21 cellular contexts compared by ENCODE assay signal in genomic region chr19:11612816-11613511, GRCh38. TPM values are rescaled to one million over a fixed set of nuclear protein-coding genes. Genes with fewer than 3 reads are reported as not detected.
A peak's percentile ranks its signal among the peaks of the same experiment; 100 is the strongest.
DNase-seq lines count a peak whose midpoint lies in the region; ATAC-seq, FAIRE-seq and TF ChIP-seq lines count a peak whose summit lies in the region.
"Had no signal": no experiment of that assay in that cellular context is flagged by ENCODE, and none has a peak within 500 bp of the region (broad histone marks: within the 10 kb centered on the region; RNA-seq: fewer than 3 reads in every experiment).

No MANE protein-coding gene starts in this region.

- no peak for TF ChIP-seq EP300 in K562 (IDR thresholded peaks at IDR 0.05; ENCODE audit: low read length)

- peaks cover 17% of the 10 kb centered on the region for H3K9me3 Mint-ChIP-seq in activated naive CD8-positive, alpha-beta T cell treated with anti-CD3 and anti-CD28 coated beads for 36 hours
- peaks cover 15% of the 10 kb centered on the region for H3K9me3 Mint-ChIP-seq in activated naive CD8-positive, alpha-beta T cell treated with anti-CD3 and anti-CD28 coated beads, Interleukin-2, amount 50 U/mL, for 24 hours
- peaks cover 13% of the 10 kb centered on the region for H3K9me3 Mint-ChIP-seq in stimulated activated memory B cell treated with anti-CD40 and anti-IgM and Interleukin-4, amounts not matched to agents 10 μg/mL and 1 μg/mL and 100 μg/mL, for 72 hours

- ATAC-seq in activated naive CD8-positive, alpha-beta T cell treated with anti-CD3 and anti-CD28 coated beads, Interleukin-2, amount 50 U/mL, for 24 hours = no peak
- ATAC-seq in K562 = no peak
- no peak for ATAC-seq in stimulated activated memory B cell treated with anti-CD40 and anti-IgM and Interleukin-4, amounts not matched to agents 10 μg/mL and 1 μg/mL and 100 μg/mL, for 72 hours
- ATAC-seq: effector memory CD8-positive, alpha-beta T cell; natural killer cell; T-cell had no signal

- H3K36me3 Mint-ChIP-seq in activated naive CD8-positive, alpha-beta T cell treated with anti-CD3 and anti-CD28 coated beads for 36 hours = peaks cover 41% of the 10 kb centered on the region
- peaks cover 46% of the 10 kb centered on the region for H3K36me3 Mint-ChIP-seq in activated naive CD8-positive, alpha-beta T cell treated with anti-CD3 and anti-CD28 coated beads, Interleukin-2, amount 50 U/mL, for 24 hours (ENCODE audit: low read depth)
- peaks cover 60% of the 10 kb centered on the region for H3K36me3 Mint-ChIP-seq in stimulated activated memory B cell treated with anti-CD40 and anti-IgM and Interleukin-4, amounts not matched to agents 10 μg/mL and 1 μg/mL and 100 μg/mL, for 72 hours

- no peak for TF ChIP-seq POLR2A in K562 (conservative IDR thresholded peaks at IDR 0.05)

- H3K27me3 ChIP-seq in Loucy (ENCODE audit: insufficient read depth, low read length, poor library complexity, severe bottlenecking) (no peaks in the 10 kb centered on the region), K562 (ENCODE audit: control insufficient read depth in 2 of 2, insufficient read depth in 2 of 2, low read length in 2 of 2) (no peaks in the 10 kb centered on the region)
- H3K27me3 ChIP-seq: tibial artery had no signal

- no peaks in the 10 kb centered on the region for H3K27me3 Mint-ChIP-seq in activated naive CD8-positive, alpha-beta T cell treated with anti-CD3 and anti-CD28 coated beads for 36 hours
- H3K27me3 Mint-ChIP-seq in activated naive CD8-positive, alpha-beta T cell treated with anti-CD3 and anti-CD28 coated beads, Interleukin-2, amount 50 U/mL, for 24 hours = no peaks in the 10 kb centered on the region
- no peaks in the 10 kb centered on the region for H3K27me3 Mint-ChIP-seq in stimulated activated memory B cell treated with anti-CD40 and anti-IgM and Interleukin-4, amounts not matched to agents 10 μg/mL and 1 μg/mL and 100 μg/mL, for 72 hours
- H3K27me3 Mint-ChIP-seq: effector memory CD8-positive, alpha-beta T cell; T-cell had no signal

- H3F3A ChIP-seq in Loucy (ENCODE audit: low read depth) = no peaks in the 10 kb centered on the region

- TF ChIP-seq CTCF in Loucy (conservative IDR thresholded peaks at IDR 0.05; ENCODE audit: low read length) (peak; percentile 40), K562 (IDR thresholded peaks at IDR 0.05 in 2 of 3, conservative IDR thresholded peaks at IDR 0.05 in 1 of 3; ENCODE audit: insufficient read depth in 2 of 3, low read depth in 1 of 3, low read length in 3 of 3) (no peak)

- DNase-seq in activated naive CD8-positive, alpha-beta T cell treated with anti-CD3 and anti-CD28 coated beads for 36 hours = no peak
- no peak for DNase-seq in activated naive CD8-positive, alpha-beta T cell treated with anti-CD3 and anti-CD28 coated beads, Interleukin-2, amount 50 U/mL, for 24 hours
- DNase-seq in K562 (ENCODE audit: extremely low read depth in 1 of 4, low spot score in 3 of 4) = no peak
- no peak for DNase-seq in NCI-H146 treated with DMSO at 0.1 percent for 48 hours (lab: John Stamatoyannopoulos, UW; ENCODE audit: unreplicated experiment)
- no peak for DNase-seq in medulla oblongata (ENCODE audit: extremely low spot score)
- no peak for DNase-seq in UCSD-AML1 (lab: John Stamatoyannopoulos, UW; ENCODE audit: unreplicated experiment)
- DNase-seq: ACHN; activated CD8-positive, alpha-beta memory T cell treated with anti-CD3 and anti-CD28 coated beads for 24 hours; activated T-cell treated with anti-CD3 and anti-CD28 coated beads, Interleukin-2, amount 50 U/mL, for 48 hours; effector memory CD8-positive, alpha-beta T cell; natural killer cell; NCI-H1694; NCI-H2171 treated with DMSO at 0.1 percent for 48 hours; NCI-H69; SHP77; T-cell; tibial artery had no signal

- no peak overlapping the region for H3K4me3 ChIP-seq in Loucy (ENCODE audit: low read length, poor library complexity, severe bottlenecking)
- H3K4me3 ChIP-seq in K562 = no peak overlapping the region
- H3K4me3 ChIP-seq: tibial artery had no signal

- H3K27ac ChIP-seq in K562 (ENCODE audit: extremely low read depth, low read depth, low read length) = no peak overlapping the region
- H3K27ac ChIP-seq: BLaER1 treated with 17β-estradiol and CSF1 and Interleukin-3, amounts not matched to agents 10 nM and 100 nM; parathyroid adenoma; tibial artery had no signal

- no peaks in the 10 kb centered on the region for H3K9me2 ChIP-seq in Loucy (replicated peaks; ENCODE audit: low read depth, low read length)

- peaks cover 7% of the 10 kb centered on the region for H3K4me1 Mint-ChIP-seq in activated naive CD8-positive, alpha-beta T cell treated with anti-CD3 and anti-CD28 coated beads for 36 hours
- H3K4me1 Mint-ChIP-seq in activated naive CD8-positive, alpha-beta T cell treated with anti-CD3 and anti-CD28 coated beads, Interleukin-2, amount 50 U/mL, for 24 hours = peaks cover 3% of the 10 kb centered on the region
- H3K4me1 Mint-ChIP-seq in stimulated activated memory B cell treated with anti-CD40 and anti-IgM and Interleukin-4, amounts not matched to agents 10 μg/mL and 1 μg/mL and 100 μg/mL, for 72 hours = peaks cover 6% of the 10 kb centered on the region

- no TSS peak for BruUV-seq in K562 (replicated peaks; lab: Mats Ljungman, UMichigan)

- H3K4me2 ChIP-seq in Loucy (ENCODE audit: low read depth, low read length, poor library complexity, severe bottlenecking) = peak overlapping the region; percentile 14
- no peak overlapping the region for H3K4me2 ChIP-seq in K562 (ENCODE audit: insufficient read depth, low read length)
- H3K4me2 ChIP-seq: BLaER1 treated with 17β-estradiol and CSF1 and Interleukin-3, amounts not matched to agents 10 nM and 100 nM had no signal

- in situ Hi-C loops in K562 (cut with MboI) = no loop called here

- peak overlapping the region; percentile 80 for H3K27ac Mint-ChIP-seq in activated naive CD8-positive, alpha-beta T cell treated with anti-CD3 and anti-CD28 coated beads for 36 hours
- H3K27ac Mint-ChIP-seq in activated naive CD8-positive, alpha-beta T cell treated with anti-CD3 and anti-CD28 coated beads, Interleukin-2, amount 50 U/mL, for 24 hours = no peak overlapping the region
- peak overlapping the region; percentile 60 for H3K27ac Mint-ChIP-seq in stimulated activated memory B cell treated with anti-CD40 and anti-IgM and Interleukin-4, amounts not matched to agents 10 μg/mL and 1 μg/mL and 100 μg/mL, for 72 hours
- H3K27ac Mint-ChIP-seq: effector memory CD8-positive, alpha-beta T cell; T-cell had no signal

- 94% methylated on average over 4 of the region's 5 CpGs for WGBS in K562 (ENCODE audit: insufficient coverage, low coverage, missing lambda C conversion rate)

- no peaks in the 10 kb centered on the region for H3K4me1 ChIP-seq in Loucy (ENCODE audit: insufficient read depth, low read length, poor library complexity, severe bottlenecking)
- H3K4me1 ChIP-seq in K562 (replicated peaks in 1 of 2; ENCODE audit: control insufficient read depth in 2 of 2, insufficient read depth in 2 of 2, low read length in 2 of 2) = no peaks in the 10 kb centered on the region
- H3K4me1 ChIP-seq: BLaER1 treated with 17β-estradiol and CSF1 and Interleukin-3, amounts not matched to agents 10 nM and 100 nM; parathyroid adenoma; tibial artery had no signal

- peaks cover 6% of the 10 kb centered on the region; the same call in 1 of the 2 replicates for H3K79me2 ChIP-seq in Loucy (ENCODE audit: insufficient read depth, low read length)
- H3K79me2 ChIP-seq in K562 (ENCODE audit: control insufficient read depth, insufficient read depth, low read length) = peaks cover 23% of the 10 kb centered on the region

- H3K9ac ChIP-seq in Loucy (ENCODE audit: low read depth, low read length, poor library complexity, severe bottlenecking) = no peak overlapping the region
- no peak overlapping the region for H3K9ac ChIP-seq in K562 (ENCODE audit: insufficient read depth in 1 of 2, low read depth in 2 of 2, low read length in 2 of 2)
- H3K9ac ChIP-seq: BLaER1 treated with 17β-estradiol and CSF1 and Interleukin-3, amounts not matched to agents 10 nM and 100 nM; parathyroid adenoma had no signal

- FAIRE-seq in K562 (lab: Jason Lieb, UNC) = no peak

- CTCF ChIA-PET in K562 (lab: Yijun Ruan, JAX; ENCODE audit: low intra/inter-chr PET ratio) = no interaction called here

- no peak overlapping the region for H2AFZ ChIP-seq in Loucy (ENCODE audit: low read length)
- H2AFZ ChIP-seq in K562 (ENCODE audit: low read depth, low read length) = no peak overlapping the region
- H2AFZ ChIP-seq: parathyroid adenoma had no signal

- TF ChIP-seq RAD21 in K562 (CRISPR knock-in tag; conservative IDR thresholded peaks at IDR 0.05 in 1 of 2, IDR thresholded peaks at IDR 0.05 in 1 of 2) = no peak

- POLR2A ChIA-PET in K562 (lab: Yijun Ruan, JAX) = no interaction called here

- H4K20me1 ChIP-seq in Loucy (ENCODE audit: insufficient read depth, low read length, poor library complexity, severe bottlenecking) (no peaks in the 10 kb centered on the region), K562 (replicated peaks; ENCODE audit: control insufficient read depth, insufficient read depth, low read length) (no peaks in the 10 kb centered on the region)

- H3K9me3 ChIP-seq in Loucy (ENCODE audit: insufficient read depth, low read depth, low read length) (peaks cover 19% of the 10 kb centered on the region; the same call in 1 of the 2 replicates), K562 (replicated peaks; ENCODE audit: control insufficient read depth, insufficient read depth, low read depth, low read length) (peaks cover 23% of the 10 kb centered on the region)

- intact Hi-C loops in K562 (cut with micrococcal nuclease) = no loop called here

- no peaks in the 10 kb centered on the region for H3K9me1 ChIP-seq in K562 (ENCODE audit: control insufficient read depth, insufficient read depth, low read length)

- H3K36me3 ChIP-seq in Loucy (ENCODE audit: insufficient read depth, low read length) (peaks cover 39% of the 10 kb centered on the region), K562 (ENCODE audit: control insufficient read depth, insufficient read depth, low read length) (peaks cover 42% of the 10 kb centered on the region)

- no peak overlapping the region for H3K4me3 Mint-ChIP-seq in activated naive CD8-positive, alpha-beta T cell treated with anti-CD3 and anti-CD28 coated beads for 36 hours
- no peak overlapping the region for H3K4me3 Mint-ChIP-seq in activated naive CD8-positive, alpha-beta T cell treated with anti-CD3 and anti-CD28 coated beads, Interleukin-2, amount 50 U/mL, for 24 hours
- H3K4me3 Mint-ChIP-seq in stimulated activated memory B cell treated with anti-CD40 and anti-IgM and Interleukin-4, amounts not matched to agents 10 μg/mL and 1 μg/mL and 100 μg/mL, for 72 hours = no peak overlapping the region
- H3K4me3 Mint-ChIP-seq: effector memory CD8-positive, alpha-beta T cell; natural killer cell; T-cell had no signal

RNA-seq across cellular contexts. Expression of gene ZNF627, which starts 15.7 kb away (rescaled TPM):
- total RNA-seq in activated naive CD8-positive, alpha-beta T cell treated with anti-CD3 and anti-CD28 coated beads for 36 hours = 1 to 10 TPM; 4.7 to 5.5 TPM
- total RNA-seq in K562 (2011; cell fraction: chromatin; rRNA removed; ENCODE audit: low replicate concordance) = 24.3 and 45.7 TPM in 2 replicates
- total RNA-seq in K562 (2011; cell fraction: nucleolus; rRNA removed) = 18.7 and 22.2 TPM in 2 replicates
- total RNA-seq in K562 (2011; cell fraction: nucleoplasm; rRNA removed) = 21.5 and 27.6 TPM in 2 replicates
- 7.0 and 7.5 TPM in 2 replicates for total RNA-seq in K562 (2014; rRNA removed)
- total RNA-seq in K562 (2014; rRNA removed; fragmentation: Illumina TruSeq; extraction: Trizol) = 16.6 and 21.7 TPM in 2 replicates
- total RNA-seq in K562 (2015; rRNA removed; fragmentation: Illumina TruSeq; extraction: Trizol) = 13.1 and 14.3 TPM in 2 replicates
- 10.0 and 10.6 TPM in 2 replicates for total RNA-seq in K562 (2021)
- polyA plus RNA-seq in K562 (2011; rRNA removed) = 16.5 and 19.9 TPM in 2 replicates
- 5.5 and 10.6 TPM in 2 replicates for polyA plus RNA-seq in K562 (2011; cell fraction: cytosol; rRNA removed)
- 9.8 and 12.6 TPM in 2 replicates for polyA plus RNA-seq in K562 (2011; cell fraction: nucleus; rRNA removed)
- polyA plus RNA-seq in K562 (2012) = 6.5 and 11.4 TPM in 2 replicates
- 11.0 and 11.7 TPM in 2 replicates for polyA plus RNA-seq in K562 (2014; fragmentation: Illumina TruSeq; extraction: Trizol)
- 1 to 10 TPM; 6.6 to 6.9 TPM for polyA plus RNA-seq in K562 (2014; fragmentation: Nextera tagmentation; extraction: Ambion mirVana)
- polyA plus RNA-seq in K562 (2014; rRNA removed) = 5.6 and 6.4 TPM in 2 replicates
- 30.8 and 38.6 TPM in 2 replicates for polyA minus RNA-seq in K562 (2011; rRNA and poly(A)+ RNA removed)
- 9.9 and 10.5 TPM in 2 replicates for polyA minus RNA-seq in K562 (2011; cell fraction: cytosol; rRNA and poly(A)+ RNA removed)
- 5.8 and 14.1 TPM in 2 replicates for polyA minus RNA-seq in K562 (2011; cell fraction: nucleus; rRNA and poly(A)+ RNA removed)

RNA-seq across cellular contexts. Expression of gene ACP5, which starts 35.5 kb away (rescaled TPM):
- total RNA-seq in activated naive CD8-positive, alpha-beta T cell treated with anti-CD3 and anti-CD28 coated beads for 36 hours = 1 to 10 TPM; 3.4 to 4.3 TPM
- total RNA-seq in K562 (2011; cell fraction: chromatin; rRNA removed; ENCODE audit: low replicate concordance) = not detected in 2 replicates
- total RNA-seq in K562 (2011; cell fraction: nucleolus; rRNA removed) = 0.53 and 0.67 TPM in 2 replicates
- total RNA-seq in K562 (2011; cell fraction: nucleoplasm; rRNA removed) = 0.69 TPM in 1 of 2 replicates, not detected in the other
- total RNA-seq in K562 (2014; rRNA removed) (0.27 and 0.45 TPM in 2 replicates), K562 (2014; rRNA removed; fragmentation: Illumina TruSeq; extraction: Trizol) (0.29 and 0.41 TPM in 2 replicates), K562 (2015; rRNA removed; fragmentation: Illumina TruSeq; extraction: Trizol) (0.79 and 1.1 TPM in 2 replicates), K562 (2021) (0.62 and 0.85 TPM in 2 replicates)
- polyA plus RNA-seq in K562 (2011; rRNA removed) (0.26 and 1.0 TPM in 2 replicates), K562 (2014; fragmentation: Illumina TruSeq; extraction: Trizol) (0.22 and 0.33 TPM in 2 replicates), K562 (2014; fragmentation: Nextera tagmentation; extraction: Ambion mirVana) (under 1 TPM in 1 of 2 experiments, not detected in 1; 0.06 TPM), K562 (2014; rRNA removed) (0.34 and 0.45 TPM in 2 replicates)
- 0.89 and 1.3 TPM in 2 replicates for polyA plus RNA-seq in K562 (2011; cell fraction: cytosol; rRNA removed)
- polyA plus RNA-seq in K562 (2011; cell fraction: nucleus; rRNA removed) = 0.58 and 1.1 TPM in 2 replicates
- polyA plus RNA-seq in K562 (2012) = 1.1 and 16.7 TPM in 2 replicates
- polyA minus RNA-seq in K562 (2011; rRNA and poly(A)+ RNA removed) = 0.21 and 0.30 TPM in 2 replicates
- not detected in 2 replicates for polyA minus RNA-seq in K562 (2011; cell fraction: cytosol; rRNA and poly(A)+ RNA removed)
- 0.33 TPM in 1 of 2 replicates, not detected in the other for polyA minus RNA-seq in K562 (2011; cell fraction: nucleus; rRNA and poly(A)+ RNA removed)

RNA-seq across cellular contexts. Expression of gene ELOF1, which starts 53.9 kb away (rescaled TPM):
- total RNA-seq in activated naive CD8-positive, alpha-beta T cell treated with anti-CD3 and anti-CD28 coated beads for 36 hours = 10 to 100 TPM; 63.8 to 69.3 TPM
- total RNA-seq in K562 (2011; cell fraction: chromatin; rRNA removed; ENCODE audit: low replicate concordance) = 33.4 and 92.9 TPM in 2 replicates
- 71.2 and 72.1 TPM in 2 replicates for total RNA-seq in K562 (2011; cell fraction: nucleolus; rRNA removed)
- total RNA-seq in K562 (2011; cell fraction: nucleoplasm; rRNA removed) = 70.5 and 83.9 TPM in 2 replicates
- 74.2 and 118 TPM in 2 replicates for total RNA-seq in K562 (2014; rRNA removed)
- total RNA-seq in K562 (2014; rRNA removed; fragmentation: Illumina TruSeq; extraction: Trizol) = 56.3 and 71.5 TPM in 2 replicates
- 125 and 129 TPM in 2 replicates for total RNA-seq in K562 (2015; rRNA removed; fragmentation: Illumina TruSeq; extraction: Trizol)
- total RNA-seq in K562 (2021) = 105 and 107 TPM in 2 replicates
- polyA plus RNA-seq in K562 (2011; rRNA removed) = 38.4 and 43.8 TPM in 2 replicates
- polyA plus RNA-seq in K562 (2011; cell fraction: cytosol; rRNA removed) = 124 and 196 TPM in 2 replicates
- 82.4 and 93.1 TPM in 2 replicates for polyA plus RNA-seq in K562 (2011; cell fraction: nucleus; rRNA removed)
- 94.4 and 105 TPM in 2 replicates for polyA plus RNA-seq in K562 (2012)
- 147 and 170 TPM in 2 replicates for polyA plus RNA-seq in K562 (2014; fragmentation: Illumina TruSeq; extraction: Trizol)
- 10 to 100 TPM; 16.7 to 49.1 TPM for polyA plus RNA-seq in K562 (2014; fragmentation: Nextera tagmentation; extraction: Ambion mirVana)
- 99.8 and 115 TPM in 2 replicates for polyA plus RNA-seq in K562 (2014; rRNA removed)
- polyA minus RNA-seq in K562 (2011; rRNA and poly(A)+ RNA removed) = 25.4 and 33.3 TPM in 2 replicates
- polyA minus RNA-seq in K562 (2011; cell fraction: cytosol; rRNA and poly(A)+ RNA removed) = 35.9 and 36.6 TPM in 2 replicates
- polyA minus RNA-seq in K562 (2011; cell fraction: nucleus; rRNA and poly(A)+ RNA removed) = 19.3 and 19.7 TPM in 2 replicates
